In the genomic region with DNA sequence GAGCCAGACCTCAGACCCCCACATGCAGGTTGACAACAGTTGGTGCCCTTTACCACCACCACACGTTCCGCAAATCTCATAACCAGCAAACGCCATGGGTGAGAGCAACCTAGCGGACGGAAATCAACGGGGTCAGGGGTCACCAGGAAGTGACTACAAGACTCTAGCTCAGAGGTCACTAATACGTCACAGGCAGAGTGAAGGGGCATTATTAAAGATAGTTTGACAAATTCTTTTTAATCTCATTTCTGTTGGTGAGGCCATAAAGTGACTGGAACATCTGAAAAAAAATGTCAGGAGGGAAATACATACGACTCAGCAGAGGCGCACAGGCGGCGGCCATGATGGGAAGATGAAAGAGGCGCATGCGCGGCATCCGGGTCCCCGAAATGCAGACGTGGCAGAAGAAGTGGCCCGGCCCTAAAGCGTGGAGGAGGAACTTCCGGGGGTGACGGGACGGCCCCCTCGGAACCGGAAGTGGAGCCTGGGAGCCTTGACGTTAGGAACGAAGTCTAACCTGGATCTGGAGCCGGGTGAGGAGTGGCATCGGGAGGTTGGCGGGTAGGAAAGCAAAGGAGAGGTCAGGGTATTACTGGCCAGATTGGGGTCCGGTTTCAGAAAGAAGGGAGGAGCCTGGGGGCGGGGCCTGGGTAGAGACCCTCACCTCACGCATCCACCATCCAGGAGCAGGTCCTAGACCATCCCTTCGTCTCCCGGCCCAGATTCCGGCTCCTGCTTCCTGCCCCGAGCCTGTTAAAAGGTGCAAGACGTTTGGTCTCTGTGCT, we compare ENCODE assay signal across 8 cellular contexts. TPM values are rescaled to one million over a fixed set of nuclear protein-coding genes. Genes with fewer than 3 reads are reported as not detected.
DNase-seq lines count a peak whose midpoint lies in the region; TF ChIP-seq lines count a peak whose summit lies in the region.

A gene with protein sequence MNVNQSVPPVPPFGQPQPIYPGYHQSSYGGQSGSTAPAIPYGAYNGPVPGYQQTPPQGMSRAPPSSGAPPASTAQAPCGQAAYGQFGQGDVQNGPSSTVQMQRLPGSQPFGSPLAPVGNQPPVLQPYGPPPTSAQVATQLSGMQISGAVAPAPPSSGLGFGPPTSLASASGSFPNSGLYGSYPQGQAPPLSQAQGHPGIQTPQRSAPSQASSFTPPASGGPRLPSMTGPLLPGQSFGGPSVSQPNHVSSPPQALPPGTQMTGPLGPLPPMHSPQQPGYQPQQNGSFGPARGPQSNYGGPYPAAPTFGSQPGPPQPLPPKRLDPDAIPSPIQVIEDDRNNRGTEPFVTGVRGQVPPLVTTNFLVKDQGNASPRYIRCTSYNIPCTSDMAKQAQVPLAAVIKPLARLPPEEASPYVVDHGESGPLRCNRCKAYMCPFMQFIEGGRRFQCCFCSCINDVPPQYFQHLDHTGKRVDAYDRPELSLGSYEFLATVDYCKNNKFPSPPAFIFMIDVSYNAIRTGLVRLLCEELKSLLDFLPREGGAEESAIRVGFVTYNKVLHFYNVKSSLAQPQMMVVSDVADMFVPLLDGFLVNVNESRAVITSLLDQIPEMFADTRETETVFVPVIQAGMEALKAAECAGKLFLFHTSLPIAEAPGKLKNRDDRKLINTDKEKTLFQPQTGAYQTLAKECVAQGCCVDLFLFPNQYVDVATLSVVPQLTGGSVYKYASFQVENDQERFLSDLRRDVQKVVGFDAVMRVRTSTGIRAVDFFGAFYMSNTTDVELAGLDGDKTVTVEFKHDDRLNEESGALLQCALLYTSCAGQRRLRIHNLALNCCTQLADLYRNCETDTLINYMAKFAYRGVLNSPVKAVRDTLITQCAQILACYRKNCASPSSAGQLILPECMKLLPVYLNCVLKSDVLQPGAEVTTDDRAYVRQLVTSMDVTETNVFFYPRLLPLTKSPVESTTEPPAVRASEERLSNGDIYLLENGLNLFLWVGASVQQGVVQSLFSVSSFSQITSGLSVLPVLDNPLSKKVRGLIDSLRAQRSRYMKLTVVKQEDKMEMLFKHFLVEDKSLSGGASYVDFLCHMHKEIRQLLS (plus strand): TSS at position 468 of the 785 bp plus-strand sequence. CDS start 2,461 bp downstream, outside the sequence.

- H3K27ac Mint-ChIP-seq in nephron: peak within 1 kb of the TSS; percentile 99 to 100 (median 100)
- peak within 1 kb of the TSS; percentile 99 for H3K27ac Mint-ChIP-seq in stimulated activated naive CD8-positive, alpha-beta T cell treated with anti-CD3 and anti-CD28 coated beads, Interleukin-15, Interleukin-2, amounts not matched to agents 100 ng/mL and 50 ng/mL, for 24 hours

- no peaks in the 10 kb centered on the region for H3K9me3 Mint-ChIP-seq in nephron
- H3K9me3 Mint-ChIP-seq in stimulated activated naive CD8-positive, alpha-beta T cell treated with anti-CD3 and anti-CD28 coated beads, Interleukin-15, Interleukin-2, amounts not matched to agents 100 ng/mL and 50 ng/mL, for 24 hours: no peaks in the 10 kb centered on the region

- H3K27me3 ChIP-seq in H7 (ENCODE audit: control insufficient read depth, insufficient read depth, low read length): no peaks in the 10 kb centered on the region
- H3K27me3 ChIP-seq in MG63: no peaks in the 10 kb centered on the region

- peaks cover 3% of the 10 kb centered on the region for H3K36me3 ChIP-seq in H7 (replicated peaks; ENCODE audit: control insufficient read depth, insufficient read depth, low read length)
- H3K36me3 ChIP-seq in MG63: peaks cover 55% of the 10 kb centered on the region

- no peaks in the 10 kb centered on the region for H3K9me3 ChIP-seq in MG63

- H3K4me3 Mint-ChIP-seq in nephron: peak within 1 kb of the TSS; percentile 98 to 99 (median 99)
- peak within 1 kb of the TSS; percentile 94 for H3K4me3 Mint-ChIP-seq in stimulated activated naive CD8-positive, alpha-beta T cell treated with anti-CD3 and anti-CD28 coated beads, Interleukin-15, Interleukin-2, amounts not matched to agents 100 ng/mL and 50 ng/mL, for 24 hours

- H3K27me3 Mint-ChIP-seq in nephron (ENCODE audit: low read depth): no peaks in the 10 kb centered on the region
- no peaks in the 10 kb centered on the region for H3K27me3 Mint-ChIP-seq in stimulated activated naive CD8-positive, alpha-beta T cell treated with anti-CD3 and anti-CD28 coated beads, Interleukin-15, Interleukin-2, amounts not matched to agents 100 ng/mL and 50 ng/mL, for 24 hours

- peaks cover 18% of the 10 kb centered on the region for H3K36me3 Mint-ChIP-seq in nephron (ENCODE audit: low read depth)
- peaks cover 24% of the 10 kb centered on the region for H3K36me3 Mint-ChIP-seq in stimulated activated naive CD8-positive, alpha-beta T cell treated with anti-CD3 and anti-CD28 coated beads, Interleukin-15, Interleukin-2, amounts not matched to agents 100 ng/mL and 50 ng/mL, for 24 hours (ENCODE audit: low read depth)

- H3K4me1 Mint-ChIP-seq in nephron: peaks cover 25% of the 10 kb centered on the region
- H3K4me1 Mint-ChIP-seq in stimulated activated naive CD8-positive, alpha-beta T cell treated with anti-CD3 and anti-CD28 coated beads, Interleukin-15, Interleukin-2, amounts not matched to agents 100 ng/mL and 50 ng/mL, for 24 hours (ENCODE audit: low read depth): peaks cover 39% of the 10 kb centered on the region

- H3K4me3 ChIP-seq in H7 (ENCODE audit: insufficient read depth, low read depth, low read length) (peak within 1 kb of the TSS; percentile 95), MG63 (peak within 1 kb of the TSS; percentile 75), fibroblast of the aortic adventitia (ENCODE audit: low read depth, low read length) (peak within 1 kb of the TSS; percentile 96)

- TF ChIP-seq CTCF in fibroblast of the aortic adventitia (IDR thresholded peaks at IDR 0.05; ENCODE audit: insufficient read depth, low read length) (peak; percentile 12), nephron (IDR thresholded peaks at IDR 0.05; ENCODE audit: unreplicated experiment in 3 of 3) (no peak)

- DNase-seq in EL (peak; percentile 97), H7 (peak; percentile 93), MG63 (peak; percentile 96), SHP77 treated with DMSO at 0.1 percent for 48 hours (lab: John Stamatoyannopoulos, UW) (peak; percentile 62), fibroblast of the aortic adventitia (ENCODE audit: low read depth) (peak; percentile 97)
- peak; percentile 98 for DNase-seq in activated effector memory CD4-positive, alpha-beta T cell treated with anti-CD3 and anti-CD28 coated beads, Interleukin-2, amount 50 U/mL, for 16 hours

RNA-seq across cellular contexts. Expression of the gene that starts here (rescaled TPM):
- 76.2 and 84.2 TPM in 2 replicates for total RNA-seq in H7 (2014; rRNA removed; shearing (Covaris generic))
- total RNA-seq in MG63 (2014; rRNA removed; shearing (Covaris generic); ENCODE audit: low replicate concordance): 58.8 and 74.6 TPM in 2 replicates
- total RNA-seq in fibroblast of the aortic adventitia (ENCODE audit: low replicate concordance): 21.9 and 45.2 TPM in 2 replicates

Comparison
In these comparisons a context has a peak if more than half of its experiments do, and no peak if none do; other contexts are left out.
1. Peak in every context shown above with its lines: DNase-seq and H3K4me3 ChIP-seq.